ENCODE assay signal across 9 cellular contexts in the genomic region with DNA sequence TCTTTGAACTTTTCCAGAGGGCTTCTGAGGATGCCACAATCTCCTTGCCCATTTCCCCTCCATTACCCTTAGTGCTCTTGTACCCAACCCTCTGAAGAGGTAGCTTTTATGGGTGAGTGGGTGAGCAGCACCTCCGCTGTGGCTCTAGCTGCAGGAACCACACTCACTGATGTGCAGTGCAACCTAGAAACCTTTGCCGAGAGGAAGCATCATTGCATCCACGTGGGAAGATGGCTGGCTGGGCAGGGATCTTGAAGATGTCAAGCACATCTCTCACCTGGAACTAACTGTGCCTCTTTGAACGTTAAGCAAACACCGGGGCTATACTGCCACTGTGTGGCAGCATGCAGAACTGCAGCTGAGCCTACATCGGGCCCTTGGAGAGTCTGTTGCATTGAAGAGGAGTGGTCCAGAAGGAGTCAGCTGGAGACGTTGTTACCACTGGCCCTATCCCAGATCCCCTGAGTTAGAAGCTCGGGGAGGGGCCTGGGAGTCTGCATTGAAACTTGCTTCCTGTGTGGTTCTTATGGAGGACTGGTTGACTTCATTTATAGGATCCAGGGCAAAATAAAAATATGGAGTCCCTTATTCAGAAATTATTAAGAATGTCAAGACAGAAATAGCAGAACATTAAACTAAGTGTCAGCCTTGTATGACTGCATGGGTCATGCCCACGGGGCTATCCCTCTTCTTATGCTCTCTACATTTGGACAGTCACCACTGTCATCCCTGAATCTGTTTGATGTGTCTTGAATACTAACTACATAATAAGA. TPM values are rescaled to one million over a fixed set of nuclear protein-coding genes. Genes with fewer than 3 reads are reported as not detected.
DNase-seq lines count a peak whose midpoint lies in the region; ATAC-seq and TF ChIP-seq lines count a peak whose summit lies in the region.
"Had no signal": no experiment of that assay in that cellular context is flagged by ENCODE, and none has a peak within 500 bp of the region (broad histone marks: within the 10 kb centered on the region; RNA-seq: fewer than 3 reads in every experiment).

No MANE protein-coding gene starts in this region.

- no peaks in the 10 kb centered on the region for H3K9me3 Mint-ChIP-seq in central memory CD8-positive, alpha-beta T cell
- H3K9me3 Mint-ChIP-seq: stimulated activated naive CD8-positive, alpha-beta T cell treated with anti-CD3 and anti-CD28 coated beads, Interleukin-15, Interleukin-2, amounts not matched to agents 100 ng/mL and 50 ng/mL, for 24 hours had no signal

- no peaks in the 10 kb centered on the region for H3K4me1 Mint-ChIP-seq in central memory CD8-positive, alpha-beta T cell

- H3K27ac Mint-ChIP-seq in central memory CD8-positive, alpha-beta T cell (ENCODE audit: low read depth) = no peak overlapping the region
- H3K27ac Mint-ChIP-seq: stimulated activated naive CD8-positive, alpha-beta T cell treated with anti-CD3 and anti-CD28 coated beads, Interleukin-15, Interleukin-2, amounts not matched to agents 100 ng/mL and 50 ng/mL, for 24 hours had no signal

- H3K4me3 Mint-ChIP-seq in central memory CD8-positive, alpha-beta T cell = no peak overlapping the region
- H3K4me3 Mint-ChIP-seq: stimulated activated naive CD8-positive, alpha-beta T cell treated with anti-CD3 and anti-CD28 coated beads, Interleukin-15, Interleukin-2, amounts not matched to agents 100 ng/mL and 50 ng/mL, for 24 hours had no signal

- H3K27me3 Mint-ChIP-seq in central memory CD8-positive, alpha-beta T cell = peaks cover 45% of the 10 kb centered on the region

- peaks cover 12% of the 10 kb centered on the region for H3K27me3 ChIP-seq in kidney epithelial cell (ENCODE audit: control insufficient read depth, insufficient read depth, low read length)

- DNase-seq in 8988T (peak; percentile 67), NCI-H2227 (lab: John Stamatoyannopoulos, UW; ENCODE audit: unreplicated experiment) (peak; percentile 93), kidney epithelial cell (ENCODE audit: low read depth) (no peak)
- peak; percentile 51 for DNase-seq in activated CD4-positive, CD25-positive, alpha-beta regulatory T cell treated with anti-CD3 and anti-CD28 coated beads, Interleukin-2, amount 50 U/mL, for 16 hours (ENCODE audit: low read depth, low spot score)
- DNase-seq in central memory CD8-positive, alpha-beta T cell (ENCODE audit: low spot score in 2 of 2) = peak; percentile 53 to 54
- peak; percentile 65 for DNase-seq in stimulated activated CD4-positive, alpha-beta T cell treated with anti-CD3 and anti-CD28 coated beads, Interleukin-4, amount 100 ng/mL, for 1 hour

- H3K36me3 Mint-ChIP-seq in central memory CD8-positive, alpha-beta T cell (ENCODE audit: insufficient read depth) = no peaks in the 10 kb centered on the region

- ATAC-seq in GM18498 (IDR thresholded peaks at IDR 0.05; ENCODE audit: unreplicated experiment) = peak; percentile 83
- peak; percentile 81 for ATAC-seq in HG03097 (IDR thresholded peaks at IDR 0.05; ENCODE audit: low FRiP score, unreplicated experiment)
- ATAC-seq in central memory CD8-positive, alpha-beta T cell (replicated peaks; ENCODE audit: extremely low read depth, poor library complexity, severe bottlenecking) = peak; percentile 63

- peak; percentile 98 for TF ChIP-seq CTCF in kidney epithelial cell (IDR thresholded peaks at IDR 0.05; ENCODE audit: insufficient read depth, low read length, poor library complexity, severe bottlenecking)

- no peaks in the 10 kb centered on the region for H3K36me3 ChIP-seq in kidney epithelial cell (ENCODE audit: control insufficient read depth, insufficient read depth, low read length)

- H3K4me3 ChIP-seq in kidney epithelial cell (ENCODE audit: low read depth, low read length) = no peak overlapping the region

RNA-seq across cellular contexts. Expression of a gene that starts 28.7 kb away (rescaled TPM):
- total RNA-seq in kidney epithelial cell = 51.7 and 72.3 TPM in 2 replicates

RNA-seq across cellular contexts. Expression of a gene that starts 33.4 kb away (rescaled TPM):
- 298 and 307 TPM in 2 replicates for total RNA-seq in kidney epithelial cell
